Comparison of ENCODE assay signal across 9 cellular contexts in genomic region chr6:42742116-42742894, GRCh38. TPM values are rescaled to one million over a fixed set of nuclear protein-coding genes. Genes with fewer than 3 reads are reported as not detected.
DNase-seq lines count a peak whose midpoint lies in the region; ATAC-seq and TF ChIP-seq lines count a peak whose summit lies in the region.
"Had no signal": no experiment of that assay in that cellular context is flagged by ENCODE, and none has a peak within 500 bp of the region (broad histone marks: within the 10 kb centered on the region; RNA-seq: fewer than 3 reads in every experiment).

No MANE protein-coding gene starts in this region.

- no peak for TF ChIP-seq CTCF in gastrocnemius medialis (IDR thresholded peaks at IDR 0.05 in 4 of 5, conservative IDR thresholded peaks at IDR 0.05 in 1 of 5)
- no peak for TF ChIP-seq CTCF in gastroesophageal sphincter (IDR thresholded peaks at IDR 0.05)
- no peak for TF ChIP-seq CTCF in smooth muscle cell (IDR thresholded peaks at IDR 0.05; ENCODE audit: borderline replicate concordance, insufficient read depth, poor library complexity, severe bottlenecking)

- H3K4me3 ChIP-seq in gastrocnemius medialis (no peak overlapping the region), gastroesophageal sphincter (no peak overlapping the region), smooth muscle cell (no peak overlapping the region)
- H3K4me3 ChIP-seq: A549 had no signal

- no peak for ATAC-seq in gastrocnemius medialis
- no peak for ATAC-seq in gastroesophageal sphincter
- ATAC-seq: A549 had no signal

- H3K27me3 ChIP-seq in gastrocnemius medialis = no peaks in the 10 kb centered on the region
- no peaks in the 10 kb centered on the region for H3K27me3 ChIP-seq in gastroesophageal sphincter
- no peaks in the 10 kb centered on the region for H3K27me3 ChIP-seq in smooth muscle cell (ENCODE audit: low read depth)

- peaks cover 25 to 26% of the 10 kb centered on the region in 2 donors for H3K4me1 ChIP-seq in gastrocnemius medialis
- peaks cover 0 to 30% (median 5%) of the 10 kb centered on the region in 3 donors for H3K4me1 ChIP-seq in gastroesophageal sphincter
- H3K4me1 ChIP-seq in smooth muscle cell (ENCODE audit: low read depth) = peaks cover 7% of the 10 kb centered on the region

- H3K79me2 ChIP-seq in smooth muscle cell (ENCODE audit: low read depth) = peaks cover 16% of the 10 kb centered on the region

- TF ChIP-seq POLR2A in gastrocnemius medialis (IDR thresholded peaks at IDR 0.05) (no peak), gastroesophageal sphincter (IDR thresholded peaks at IDR 0.05) (no peak)

- in situ Hi-C loops in gastrocnemius medialis (cut with MboI; ENCODE audit: low sequenced_read_pairs in 4 of 4) = loop anchor here in 2 of 4 donors (5.0 to 25.0 kb wide), 2 partner anchors 120 to 135 kb away; partner anchors contain the start of gene RPL7L1 (in 1 of the 2)

- peaks cover 16% of the 10 kb centered on the region for H4K20me1 ChIP-seq in smooth muscle cell (ENCODE audit: low read depth)

- 59 to 64% methylated on average over 3 to 4 of the region's 5 CpGs for WGBS in gastroesophageal sphincter (ENCODE audit: low coverage in 1 of 2), 2 donors
- WGBS in smooth muscle cell (ENCODE audit: low lambda C conversion rate) = 51% methylated on average over 5 of the region's 5 CpGs

- H2AFZ ChIP-seq in smooth muscle cell (ENCODE audit: low read depth) = no peak overlapping the region

- DNase-seq in NCI-H2107 treated with DMSO at 0.1 percent for 48 hours (lab: John Stamatoyannopoulos, UW; ENCODE audit: unreplicated experiment) (peak; percentile 59), NCI-H2107 (lab: John Stamatoyannopoulos, UW) (no peak), NCI-H524 treated with DMSO at 0.1 percent for 48 hours (lab: John Stamatoyannopoulos, UW) (peak; percentile 98), dermis blood vessel endothelial cell (peak; percentile 85), gastrocnemius medialis (no peak), RPMI8226 (no peak), smooth muscle cell (lab: John Stamatoyannopoulos, UW; ENCODE audit: unreplicated experiment) (no peak)

- no peak overlapping the region for H3K4me2 ChIP-seq in smooth muscle cell
- H3K4me2 ChIP-seq: A549 had no signal

- no peaks in the 10 kb centered on the region for H3K9me3 ChIP-seq in gastrocnemius medialis
- H3K9me3 ChIP-seq in gastroesophageal sphincter = no peaks in the 10 kb centered on the region
- H3K9me3 ChIP-seq in smooth muscle cell (replicated peaks; ENCODE audit: low read depth) = no peaks in the 10 kb centered on the region
- H3K9me3 ChIP-seq: A549 had no signal

- no peak for TF ChIP-seq EP300 in gastroesophageal sphincter (IDR thresholded peaks at IDR 0.05)

- H3K27ac ChIP-seq in gastrocnemius medialis = peak overlapping the region; percentile 1 to 59 (median 32)
- no peak overlapping the region for H3K27ac ChIP-seq in gastroesophageal sphincter
- H3K27ac ChIP-seq in smooth muscle cell (ENCODE audit: low read depth) = no peak overlapping the region
- H3K27ac ChIP-seq: A549 had no signal

- H3F3A ChIP-seq in smooth muscle cell (ENCODE audit: low read depth) = peaks cover 11% of the 10 kb centered on the region

- intact Hi-C loops in gastrocnemius medialis (cut with DNase I; ENCODE audit: low total_unique reads) = loop anchor here (10.0 kb wide), 1 partner anchor 312 kb away; the partner anchor contains the start of genes CUL7, KLC4 and MRPL2

- H3K36me3 ChIP-seq in gastrocnemius medialis (no peaks in the 10 kb centered on the region), gastroesophageal sphincter (no peaks in the 10 kb centered on the region), smooth muscle cell (ENCODE audit: low read depth) (no peaks in the 10 kb centered on the region)

- H3K9ac ChIP-seq in smooth muscle cell (ENCODE audit: low read depth) = no peak overlapping the region

RNA-seq across cellular contexts. Expression of gene TBCC, which starts 3.6 kb away (rescaled TPM):
- total RNA-seq in dermis blood vessel endothelial cell = 41.9 and 53.4 TPM in 2 replicates
- total RNA-seq in gastrocnemius medialis = 10 to 100 TPM; 33.2 to 61.8 (median 45.1) TPM
- total RNA-seq in gastroesophageal sphincter = 10 to 100 TPM; 32.0 to 44.2 (median 37.4) TPM
- total RNA-seq in smooth muscle cell = 30.1 and 31.5 TPM in 2 replicates
- 31.8 and 41.5 TPM in 2 replicates for polyA plus RNA-seq in smooth muscle cell

RNA-seq across cellular contexts. Expression of gene PRPH2, which starts 19.9 kb away (rescaled TPM):
- 0.17 and 2.0 TPM in 2 replicates for total RNA-seq in dermis blood vessel endothelial cell
- 1 to 10 TPM in 2 of 4 donors, under 1 TPM in 2; 0.16 to 3.8 (median 1.8) TPM for total RNA-seq in gastrocnemius medialis
- total RNA-seq in gastroesophageal sphincter = 1 to 10 TPM in 3 of 4 donors, under 1 TPM in 1; 0.31 to 2.1 (median 1.3) TPM
- total RNA-seq in smooth muscle cell = not detected in 2 replicates
- 0.07 TPM in 1 of 2 replicates, not detected in the other for polyA plus RNA-seq in smooth muscle cell
- polyA plus RNA-seq: A549 had no signal

RNA-seq across cellular contexts. Expression of gene BICRAL, which starts 39.5 kb away (rescaled TPM):
- total RNA-seq in dermis blood vessel endothelial cell = 4.9 and 6.8 TPM in 2 replicates
- total RNA-seq in gastrocnemius medialis = 10 to 100 TPM in 2 of 4 donors, 1 to 10 TPM in 2; 7.9 to 10.2 (median 9.7) TPM
- 10 to 100 TPM; 13.9 to 28.5 (median 23.2) TPM for total RNA-seq in gastroesophageal sphincter
- 7.2 and 7.9 TPM in 2 replicates for total RNA-seq in smooth muscle cell
- polyA plus RNA-seq in smooth muscle cell = 1.4 and 2.7 TPM in 2 replicates

Comparison
In these comparisons a context has a peak if more than half of its experiments do, and no peak if none do; other contexts are left out.
1. DNase-seq: peak in NCI-H2107 treated with DMSO at 0.1 percent for 48 hours (single experiment), NCI-H524 treated with DMSO at 0.1 percent for 48 hours (single experiment) and dermis blood vessel endothelial cell (single experiment); none in NCI-H2107 (single experiment), gastrocnemius medialis (0 of 2), RPMI8226 (single experiment) and smooth muscle cell (single experiment).
2. H3K27ac ChIP-seq: peak in gastrocnemius medialis (4 of 4); none in gastroesophageal sphincter (0 of 4) and smooth muscle cell (single experiment).